ENCODE assay signal across 14 cellular contexts in the genomic region with DNA sequence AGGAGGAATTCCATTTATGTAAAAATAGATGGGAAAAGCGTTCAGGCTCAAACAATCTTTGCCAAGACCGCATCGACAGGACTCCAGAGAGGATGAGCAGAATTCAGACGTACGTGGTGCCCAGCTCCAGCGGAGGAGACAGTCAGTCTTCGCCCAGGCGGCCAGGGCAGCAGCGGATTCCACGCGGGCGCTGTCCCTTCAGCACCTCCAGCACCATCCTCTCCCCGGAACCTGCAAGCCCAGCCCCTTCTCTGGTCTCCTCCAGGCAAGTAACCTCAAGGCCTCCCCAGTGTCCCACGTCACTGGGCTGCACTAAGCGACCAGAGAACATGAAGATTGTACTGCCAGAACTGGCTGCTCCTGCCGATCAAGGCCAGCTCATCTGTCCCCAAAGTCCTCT. TPM values are rescaled to one million over a fixed set of nuclear protein-coding genes. Genes with fewer than 3 reads are reported as not detected.
DNase-seq lines count a peak whose midpoint lies in the region; ATAC-seq and TF ChIP-seq lines count a peak whose summit lies in the region.
"Had no signal": no experiment of that assay in that cellular context is flagged by ENCODE, and none has a peak within 500 bp of the region (broad histone marks: within the 10 kb centered on the region; RNA-seq: fewer than 3 reads in every experiment).

No MANE protein-coding gene starts in this region.

- H3K9me2 ChIP-seq in hepatocyte (replicated peaks; ENCODE audit: insufficient read depth) = no peaks in the 10 kb centered on the region

- H3K4me1 Mint-ChIP-seq in activated CD8-positive, alpha-beta T cell treated with anti-CD3 and anti-CD28 coated beads, Interleukin-2, amount 10 ng/mL, durations not matched to agents 7 days and 5 days (ENCODE audit: low read depth) = peaks cover 1% of the 10 kb centered on the region
- no peaks in the 10 kb centered on the region for H3K4me1 Mint-ChIP-seq in activated T-helper 1 cell treated with anti-CD3 and anti-CD28 coated beads, Interleukin-12 subunit alpha, Interleukin-12 subunit beta, Interleukin-2, Interleukin-4 antibody, amounts not matched to agents 30 ng/mL and 10 ng/mL and 1 ng/mL, durations not matched to agents 14 hours and 24 hours and 36 hours (ENCODE audit: low read depth)
- peaks cover 6 to 8% of the 10 kb centered on the region in 2 donors for H3K4me1 Mint-ChIP-seq in effector memory CD8-positive, alpha-beta T cell (ENCODE audit: low read depth in 2 of 2)

- no peaks in the 10 kb centered on the region for H4K20me1 ChIP-seq in hepatocyte (ENCODE audit: insufficient read depth, poor library complexity, severe bottlenecking)

- CTCF ChIA-PET in A673 (lab: Charles Lee) = no interaction called here
- CTCF ChIA-PET in activated CD8-positive, alpha-beta T cell treated with anti-CD3 and anti-CD28 coated beads, Interleukin-2, amount 10 ng/mL, durations not matched to agents 7 days and 5 days (lab: Charles Lee) = no interaction called here

- 20% methylated on average over 16 of the region's 16 CpGs for WGBS in hepatocyte (ENCODE audit: low lambda C conversion rate, missing lambda C conversion rate)

- H3K79me2 ChIP-seq in hepatocyte = no peaks in the 10 kb centered on the region

- H3K4me2 ChIP-seq in hepatocyte = no peak overlapping the region

- no peak overlapping the region for H3K27ac Mint-ChIP-seq in activated CD8-positive, alpha-beta T cell treated with anti-CD3 and anti-CD28 coated beads, Interleukin-2, amount 10 ng/mL, durations not matched to agents 7 days and 5 days
- H3K27ac Mint-ChIP-seq in activated T-helper 1 cell treated with anti-CD3 and anti-CD28 coated beads, Interleukin-12 subunit alpha, Interleukin-12 subunit beta, Interleukin-2, Interleukin-4 antibody, amounts not matched to agents 30 ng/mL and 10 ng/mL and 1 ng/mL, durations not matched to agents 14 hours and 24 hours and 36 hours = no peak overlapping the region
- no peak overlapping the region for H3K27ac Mint-ChIP-seq in effector memory CD8-positive, alpha-beta T cell
- H3K27ac Mint-ChIP-seq: dendritic cell treated with granulocyte-macrophage colony-stimulating factor and Interleukin-4, amounts not matched to agents 40 ng/mL and 50 ng/mL, for 4 days had no signal

- H3K4me3 ChIP-seq in A673 (ENCODE audit: low read depth, low read length, poor library complexity, severe bottlenecking) (no peak overlapping the region), hepatocyte (no peak overlapping the region)
- H3K4me3 ChIP-seq: ovary, SJSA1, uterus had no signal

- H3K9me3 ChIP-seq in A673 (ENCODE audit: low read depth, low read length, poor library complexity, severe bottlenecking) (no peaks in the 10 kb centered on the region), hepatocyte (ENCODE audit: low read depth) (no peaks in the 10 kb centered on the region)
- H3K9me3 ChIP-seq: ovary, SJSA1, uterus had no signal

- H3K27ac ChIP-seq in A673 (ENCODE audit: low read depth, low read length, poor library complexity, severe bottlenecking) (no peak overlapping the region), hepatocyte (no peak overlapping the region)
- H3K27ac ChIP-seq: ovary, SJSA1, uterus had no signal

- H3K27me3 Mint-ChIP-seq in activated CD8-positive, alpha-beta T cell treated with anti-CD3 and anti-CD28 coated beads, Interleukin-2, amount 10 ng/mL, durations not matched to agents 7 days and 5 days (ENCODE audit: low read depth) = peaks cover 17% of the 10 kb centered on the region
- H3K27me3 Mint-ChIP-seq in activated T-helper 1 cell treated with anti-CD3 and anti-CD28 coated beads, Interleukin-12 subunit alpha, Interleukin-12 subunit beta, Interleukin-2, Interleukin-4 antibody, amounts not matched to agents 30 ng/mL and 10 ng/mL and 1 ng/mL, durations not matched to agents 14 hours and 24 hours and 36 hours (ENCODE audit: insufficient read depth) = peaks cover 32% of the 10 kb centered on the region
- peaks cover 50 to 76% of the 10 kb centered on the region in 2 donors for H3K27me3 Mint-ChIP-seq in effector memory CD8-positive, alpha-beta T cell

- peak; percentile 25 for DNase-seq in A673 (ENCODE audit: low spot score)
- peak; percentile 78 for DNase-seq in ELF-1 (ENCODE audit: low read depth, low spot score)
- DNase-seq in activated CD8-positive, alpha-beta T cell treated with anti-CD3 and anti-CD28 coated beads, Interleukin-2, amount 10 ng/mL, durations not matched to agents 7 days and 5 days = peak; percentile 47
- peak; percentile 60 for DNase-seq in hepatocyte (ENCODE audit: low spot score)
- no peak for DNase-seq in activated T-helper 1 cell treated with anti-CD3 and anti-CD28 coated beads, Interleukin-12 subunit alpha, Interleukin-12 subunit beta, Interleukin-2, Interleukin-4 antibody, amounts not matched to agents 30 ng/mL and 10 ng/mL and 1 ng/mL, durations not matched to agents 14 hours and 24 hours and 36 hours (ENCODE audit: low spot score)
- no peak for DNase-seq in effector memory CD8-positive, alpha-beta T cell
- DNase-seq in putamen (ENCODE audit: low spot score) = no peak
- DNase-seq in mucosa of gallbladder (ENCODE audit: low spot score) = no peak
- DNase-seq: activated T-cell treated with anti-CD3 and anti-CD28 coated beads for 4 hours, Calu3, ovary, uterus had no signal

- intact Hi-C loops in A673 (cut with micrococcal nuclease; ENCODE audit: unreplicated experiment) = no loop called here
- intact Hi-C loops in activated T-helper 1 cell treated with anti-CD3 and anti-CD28 coated beads, Interleukin-12 subunit alpha, Interleukin-12 subunit beta, Interleukin-2, Interleukin-4 antibody, amounts not matched to agents 30 ng/mL and 10 ng/mL and 1 ng/mL, durations not matched to agents 14 hours and 24 hours and 36 hours (cut with micrococcal nuclease) = no loop called here

- ATAC-seq in activated CD8-positive, alpha-beta T cell treated with anti-CD3 and anti-CD28 coated beads, Interleukin-2, amount 10 ng/mL, durations not matched to agents 7 days and 5 days = peak; percentile 55
- no peak for ATAC-seq in effector memory CD8-positive, alpha-beta T cell (replicated peaks)

- no peaks in the 10 kb centered on the region for H3K9me3 Mint-ChIP-seq in activated CD8-positive, alpha-beta T cell treated with anti-CD3 and anti-CD28 coated beads, Interleukin-2, amount 10 ng/mL, durations not matched to agents 7 days and 5 days (ENCODE audit: insufficient read depth)
- H3K9me3 Mint-ChIP-seq in activated T-helper 1 cell treated with anti-CD3 and anti-CD28 coated beads, Interleukin-12 subunit alpha, Interleukin-12 subunit beta, Interleukin-2, Interleukin-4 antibody, amounts not matched to agents 30 ng/mL and 10 ng/mL and 1 ng/mL, durations not matched to agents 14 hours and 24 hours and 36 hours = no peaks in the 10 kb centered on the region
- no peaks in the 10 kb centered on the region for H3K9me3 Mint-ChIP-seq in effector memory CD8-positive, alpha-beta T cell
- H3K9me3 Mint-ChIP-seq: dendritic cell treated with granulocyte-macrophage colony-stimulating factor and Interleukin-4, amounts not matched to agents 40 ng/mL and 50 ng/mL, for 4 days had no signal

- H3K36me3 Mint-ChIP-seq in activated CD8-positive, alpha-beta T cell treated with anti-CD3 and anti-CD28 coated beads, Interleukin-2, amount 10 ng/mL, durations not matched to agents 7 days and 5 days (ENCODE audit: low read depth) = no peaks in the 10 kb centered on the region
- no peaks in the 10 kb centered on the region for H3K36me3 Mint-ChIP-seq in activated T-helper 1 cell treated with anti-CD3 and anti-CD28 coated beads, Interleukin-12 subunit alpha, Interleukin-12 subunit beta, Interleukin-2, Interleukin-4 antibody, amounts not matched to agents 30 ng/mL and 10 ng/mL and 1 ng/mL, durations not matched to agents 14 hours and 24 hours and 36 hours (ENCODE audit: low read depth)
- no peaks in the 10 kb centered on the region for H3K36me3 Mint-ChIP-seq in effector memory CD8-positive, alpha-beta T cell (ENCODE audit: insufficient read depth)

- H3K4me1 ChIP-seq in A673 (ENCODE audit: insufficient read depth, low read length, poor library complexity, severe bottlenecking) = peaks cover 10% of the 10 kb centered on the region
- H3K4me1 ChIP-seq in hepatocyte (ENCODE audit: insufficient read depth) = peaks cover 3% of the 10 kb centered on the region
- H3K4me1 ChIP-seq: SJSA1 had no signal

- H2AFZ ChIP-seq in hepatocyte = no peak overlapping the region

- BruUV-seq in A673 (replicated peaks; lab: Mats Ljungman, UMichigan) = no TSS peak

- no peak for TF ChIP-seq CTCF in A673 (conservative IDR thresholded peaks at IDR 0.05; ENCODE audit: low read depth, low read length)
- TF ChIP-seq CTCF in hepatocyte (IDR thresholded peaks at IDR 0.05; ENCODE audit: poor library complexity) = no peak

- POLR2A ChIA-PET in A673 (lab: Charles Lee; ENCODE audit: low non-redundant PET) = no interaction called here
- POLR2A ChIA-PET in activated CD8-positive, alpha-beta T cell treated with anti-CD3 and anti-CD28 coated beads, Interleukin-2, amount 10 ng/mL, durations not matched to agents 7 days and 5 days (lab: Charles Lee) = no interaction called here

- H3K36me3 ChIP-seq in A673 (ENCODE audit: insufficient read depth, low read length, poor library complexity, severe bottlenecking) = no peaks in the 10 kb centered on the region
- H3K36me3 ChIP-seq in hepatocyte (replicated peaks; ENCODE audit: insufficient read depth, low read depth) = no peaks in the 10 kb centered on the region
- H3K36me3 ChIP-seq: ovary, SJSA1, uterus had no signal

- H3K27me3 ChIP-seq in A673 (replicated peaks; ENCODE audit: insufficient read depth, low read depth, low read length, poor library complexity) = peaks cover 29% of the 10 kb centered on the region
- H3K27me3 ChIP-seq in hepatocyte = peaks cover 66% of the 10 kb centered on the region

- no peak overlapping the region for H3K4me3 Mint-ChIP-seq in activated CD8-positive, alpha-beta T cell treated with anti-CD3 and anti-CD28 coated beads, Interleukin-2, amount 10 ng/mL, durations not matched to agents 7 days and 5 days
- no peak overlapping the region for H3K4me3 Mint-ChIP-seq in activated T-helper 1 cell treated with anti-CD3 and anti-CD28 coated beads, Interleukin-12 subunit alpha, Interleukin-12 subunit beta, Interleukin-2, Interleukin-4 antibody, amounts not matched to agents 30 ng/mL and 10 ng/mL and 1 ng/mL, durations not matched to agents 14 hours and 24 hours and 36 hours
- no peak overlapping the region for H3K4me3 Mint-ChIP-seq in effector memory CD8-positive, alpha-beta T cell
- H3K4me3 Mint-ChIP-seq: dendritic cell treated with granulocyte-macrophage colony-stimulating factor and Interleukin-4, amounts not matched to agents 40 ng/mL and 50 ng/mL, for 4 days had no signal

RNA-seq across cellular contexts. Expression of a gene that starts 2.8 kb away (rescaled TPM):
- total RNA-seq in A673 (2021) (6.6 and 15.1 TPM in 2 replicates), hepatocyte (2.9 and 3.5 TPM in 2 replicates), mucosa of gallbladder (0.46 TPM)
- total RNA-seq in activated CD8-positive, alpha-beta T cell treated with anti-CD3 and anti-CD28 coated beads, Interleukin-2, amount 10 ng/mL, durations not matched to agents 7 days and 5 days = not detected
- 4.3 and 5.4 TPM in 2 replicates for polyA plus RNA-seq in hepatocyte
- not detected in 2 replicates for total RNA-seq in activated T-helper 1 cell treated with anti-CD3 and anti-CD28 coated beads, Interleukin-12 subunit alpha, Interleukin-12 subunit beta, Interleukin-2, Interleukin-4 antibody, amounts not matched to agents 30 ng/mL and 10 ng/mL and 1 ng/mL, durations not matched to agents 14 hours and 24 hours and 36 hours
- total RNA-seq: ovary, SJSA1 had no signal
- polyA plus RNA-seq: ovary had no signal

RNA-seq across cellular contexts. Expression of a gene that starts 23.7 kb away (rescaled TPM):
- total RNA-seq in A673 (2021) (7.5 and 13.7 TPM in 2 replicates), hepatocyte (18.5 and 23.5 TPM in 2 replicates), mucosa of gallbladder (56.3 TPM)
- total RNA-seq in activated CD8-positive, alpha-beta T cell treated with anti-CD3 and anti-CD28 coated beads, Interleukin-2, amount 10 ng/mL, durations not matched to agents 7 days and 5 days = not detected
- polyA plus RNA-seq in hepatocyte = 12.0 and 14.8 TPM in 2 replicates
- 0.80 and 1.1 TPM in 2 replicates for total RNA-seq in activated T-helper 1 cell treated with anti-CD3 and anti-CD28 coated beads, Interleukin-12 subunit alpha, Interleukin-12 subunit beta, Interleukin-2, Interleukin-4 antibody, amounts not matched to agents 30 ng/mL and 10 ng/mL and 1 ng/mL, durations not matched to agents 14 hours and 24 hours and 36 hours

RNA-seq across cellular contexts. Expression of a gene that starts 45.4 kb away (rescaled TPM):
- total RNA-seq in A673 (2021) (148 and 176 TPM in 2 replicates), hepatocyte (47.6 and 55.1 TPM in 2 replicates), mucosa of gallbladder (793 TPM)
- total RNA-seq in activated CD8-positive, alpha-beta T cell treated with anti-CD3 and anti-CD28 coated beads, Interleukin-2, amount 10 ng/mL, durations not matched to agents 7 days and 5 days = 100 to 1,000 TPM; 292 to 296 TPM
- 330 and 333 TPM in 2 replicates for polyA plus RNA-seq in hepatocyte
- total RNA-seq in activated T-helper 1 cell treated with anti-CD3 and anti-CD28 coated beads, Interleukin-12 subunit alpha, Interleukin-12 subunit beta, Interleukin-2, Interleukin-4 antibody, amounts not matched to agents 30 ng/mL and 10 ng/mL and 1 ng/mL, durations not matched to agents 14 hours and 24 hours and 36 hours = 117 and 122 TPM in 2 replicates

Comparison
In these comparisons a context has a peak if more than half of its experiments do, and no peak if none do; other contexts are left out.
1. DNase-seq: peak in A673 (single experiment), ELF-1 (single experiment), activated CD8-positive, alpha-beta T cell treated with anti-CD3 and anti-CD28 coated beads, Interleukin-2, amount 10 ng/mL, durations not matched to agents 7 days and 5 days (single experiment) and hepatocyte (single experiment); none in activated T-helper 1 cell treated with anti-CD3 and anti-CD28 coated beads, Interleukin-12 subunit alpha, Interleukin-12 subunit beta, Interleukin-2, Interleukin-4 antibody, amounts not matched to agents 30 ng/mL and 10 ng/mL and 1 ng/mL, durations not matched to agents 14 hours and 24 hours and 36 hours (single experiment), effector memory CD8-positive, alpha-beta T cell (0 of 3), putamen (single experiment) and mucosa of gallbladder (single experiment).